ENCODE assay signal across 8 cellular contexts in the genomic region with DNA sequence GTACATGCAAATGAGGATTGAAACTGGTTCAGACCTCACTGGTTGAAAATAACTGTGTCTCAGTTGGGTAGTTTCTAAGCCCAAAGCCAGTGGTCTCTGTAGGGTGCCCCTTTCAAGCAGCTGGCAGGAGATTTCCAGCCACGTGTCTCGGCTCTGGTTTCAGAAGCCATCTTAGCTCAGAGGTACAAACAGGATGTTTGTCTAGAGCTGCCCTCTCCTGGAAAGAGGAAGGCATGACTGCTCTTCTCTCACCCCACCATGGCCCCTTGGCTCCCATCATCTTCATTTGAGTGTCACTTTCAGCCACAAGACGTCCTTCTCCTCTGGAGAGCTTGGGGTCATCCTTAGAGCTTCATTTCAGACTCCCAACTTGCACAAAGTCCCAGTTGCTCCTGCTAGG. TPM values are rescaled to one million over a fixed set of nuclear protein-coding genes. Genes with fewer than 3 reads are reported as not detected.
DNase-seq lines count a peak whose midpoint lies in the region; ATAC-seq, FAIRE-seq and TF ChIP-seq lines count a peak whose summit lies in the region.
"Not testable (repeated sequence)": the region's sequence is repeated elsewhere in the genome, so short reads cannot be mapped to it uniquely, and the experiment has no call there.

No MANE protein-coding gene starts in this region.

- not testable (repeated sequence) for H3K79me2 ChIP-seq in keratinocyte (ENCODE audit: control insufficient read depth, insufficient read depth, low read length)

- not testable (repeated sequence) for H3K36me3 ChIP-seq in keratinocyte (ENCODE audit: control insufficient read depth in 2 of 2, extremely low read depth in 1 of 2, insufficient read depth in 2 of 2, low read length in 2 of 2); thyroid gland

- intact Hi-C loops in thyroid gland (cut with DNase I) = not testable (repeated sequence)

- H3K27me3 ChIP-seq in HL-60 (ENCODE audit: insufficient read depth, poor library complexity, severe bottlenecking); keratinocyte (ENCODE audit: control insufficient read depth, extremely low read depth, insufficient read depth, low read length); thyroid gland: not testable (repeated sequence)

- 33 to 63% methylated on average over 2 to 3 of the region's 3 CpGs for WGBS in thyroid gland, 2 donors

- not testable (repeated sequence) for H3K36me3 Mint-ChIP-seq in HFFc6 (ENCODE audit: low read depth); activated T-cell treated with anti-CD3 and anti-CD28 coated beads, Interleukin-2, amount 50 U/mL, for 72 hours (ENCODE audit: insufficient read depth in 2 of 2)

- not testable (repeated sequence) for H3K9me3 Mint-ChIP-seq in HFFc6; activated T-cell treated with anti-CD3 and anti-CD28 coated beads, Interleukin-2, amount 50 U/mL, for 72 hours

- TF ChIP-seq CTCF in HFFc6 (IDR thresholded peaks at IDR 0.05) (peak; percentile 54), HL-60 (IDR thresholded peaks at IDR 0.05; ENCODE audit: insufficient read depth, low read length) (peak; percentile 18), keratinocyte (optimal IDR thresholded peaks at IDR 0.05 in 1 of 3, IDR thresholded peaks at IDR 0.05 in 1 of 3, conservative IDR thresholded peaks at IDR 0.05 in 1 of 3; ENCODE audit: extremely low read depth in 1 of 3, insufficient read depth in 2 of 3, low read length in 3 of 3) (peak in 2 of 3 experiments; percentile 10 to 17), thyroid gland (IDR thresholded peaks at IDR 0.05) (peak in 4 of 6 experiments; percentile 20 to 42 (median 29))

- H3K4me3 ChIP-seq in HL-60 (replicated peaks; ENCODE audit: insufficient read depth, low read length); keratinocyte (ENCODE audit: control insufficient read depth in 2 of 3, extremely low read depth in 1 of 3, insufficient read depth in 2 of 3, low read depth in 1 of 3, low read length in 3 of 3); thyroid gland (replicated peaks in 1 of 3): not testable (repeated sequence)

- H3K4me2 ChIP-seq in keratinocyte (ENCODE audit: control insufficient read depth, extremely low read depth, insufficient read depth, low read depth, low read length) = not testable (repeated sequence)

- H3K27ac Mint-ChIP-seq in HFFc6; activated T-cell treated with anti-CD3 and anti-CD28 coated beads, Interleukin-2, amount 50 U/mL, for 72 hours: not testable (repeated sequence)

- dilution Hi-C loops in keratinocyte (cut with MboI; ENCODE audit: extremely low pct_ligation_motif_present, low sequenced_read_pairs) = not testable (repeated sequence)

- not testable (repeated sequence) for H3K9me3 ChIP-seq in keratinocyte (ENCODE audit: control insufficient read depth, low read depth, low read length); thyroid gland

- H3K27ac ChIP-seq in HL-60 (replicated peaks); keratinocyte (ENCODE audit: control insufficient read depth, insufficient read depth, low read length); thyroid gland: not testable (repeated sequence)

- H3K4me1 Mint-ChIP-seq in HFFc6 (ENCODE audit: low read depth); activated T-cell treated with anti-CD3 and anti-CD28 coated beads, Interleukin-2, amount 50 U/mL, for 72 hours (ENCODE audit: low read depth): not testable (repeated sequence)

- not testable (repeated sequence) for TF ChIP-seq POLR2A in thyroid gland (IDR thresholded peaks at IDR 0.05)

- not testable (repeated sequence) for H3K9me1 ChIP-seq in keratinocyte (ENCODE audit: control insufficient read depth, extremely low read depth, insufficient read depth, low read length)

- not testable (repeated sequence) for H3K4me1 ChIP-seq in keratinocyte (ENCODE audit: control insufficient read depth, extremely low read depth, insufficient read depth, low read length); thyroid gland

- H4K20me1 ChIP-seq in keratinocyte (ENCODE audit: control insufficient read depth, extremely low read depth, insufficient read depth, low read length) = not testable (repeated sequence)

- not testable (repeated sequence) for H3K4me3 Mint-ChIP-seq in HFFc6; activated T-cell treated with anti-CD3 and anti-CD28 coated beads, Interleukin-2, amount 50 U/mL, for 72 hours

- H3K9ac ChIP-seq in keratinocyte (ENCODE audit: control insufficient read depth, extremely low read depth, insufficient read depth, low read length) = not testable (repeated sequence)

- DNase-seq in ELF-1 (ENCODE audit: low read depth, low spot score) (peak; percentile 63), HL-60 (ENCODE audit: low read depth in 1 of 2, low spot score in 1 of 2) (peak in 1 of 2 experiments; percentile 36), NCI-H69 (lab: John Stamatoyannopoulos, UW) (peak; percentile 60), thyroid gland (peak in 1 of 2 donors; percentile 7)
- not testable (repeated sequence) for DNase-seq in HFFc6; activated T-cell treated with anti-CD3 and anti-CD28 coated beads, Interleukin-2, amount 50 U/mL, for 72 hours; keratinocyte (ENCODE audit: low read depth, low spot score)

- not testable (repeated sequence) for H3K27me3 Mint-ChIP-seq in HFFc6 (ENCODE audit: insufficient read depth); activated T-cell treated with anti-CD3 and anti-CD28 coated beads, Interleukin-2, amount 50 U/mL, for 72 hours (ENCODE audit: low read depth)

- not testable (repeated sequence) for H2AFZ ChIP-seq in keratinocyte (ENCODE audit: control insufficient read depth, low read length)

- FAIRE-seq in keratinocyte (lab: Jason Lieb, UNC) = peak; percentile 52

- ATAC-seq in GM19438 (IDR thresholded peaks at IDR 0.05; ENCODE audit: low read depth, unreplicated experiment) = peak; percentile 89
- ATAC-seq in activated T-cell treated with anti-CD3 and anti-CD28 coated beads, Interleukin-2, amount 50 U/mL, for 72 hours (replicated peaks in 1 of 2) = peak; percentile 37 to 45

RNA-seq across cellular contexts. Expression of gene TMEM254, which starts 49.3 kb away (rescaled TPM):
- total RNA-seq in HFFc6 (2021; fragmentation: NEBNext Ultra II Directional; extraction: Animal tissue kit (Norgen Biotek cat#: 25700)) = 10 to 100 TPM; 11.7 to 14.8 (median 13.7) TPM
- 10 to 100 TPM; 15.6 to 15.8 TPM for total RNA-seq in activated T-cell treated with anti-CD3 and anti-CD28 coated beads, Interleukin-2, amount 50 U/mL, for 72 hours
- polyA plus RNA-seq in keratinocyte = 26.5 to 44.3 TPM (median 34.0 TPM) in 3 replicates
- 7.4 TPM for polyA plus RNA-seq in keratinocyte (2011; ENCODE audit: low read depth)
- 21.4 and 38.6 TPM in 2 replicates for polyA plus RNA-seq in keratinocyte (2011; cell fraction: cytosol; rRNA removed)
- 40.6 and 45.5 TPM in 2 replicates for polyA plus RNA-seq in keratinocyte (2011; cell fraction: nucleus; rRNA removed)
- 13.4 and 23.8 TPM in 2 replicates for polyA plus RNA-seq in keratinocyte (2012; ENCODE audit: low replicate concordance)
- 8.2 to 32.9 TPM (median 22.8 TPM) in 3 replicates for polyA minus RNA-seq in keratinocyte
- polyA minus RNA-seq in keratinocyte (2011; cell fraction: cytosol; rRNA and poly(A)+ RNA removed) = 18.6 TPM
- polyA minus RNA-seq in keratinocyte (2011; cell fraction: nucleus; rRNA and poly(A)+ RNA removed) = 12.2 and 17.1 TPM in 2 replicates
- total RNA-seq in thyroid gland = 10 to 100 TPM; 12.2 to 25.0 (median 19.8) TPM
